8 cellular contexts compared by ENCODE assay signal in the genomic region with DNA sequence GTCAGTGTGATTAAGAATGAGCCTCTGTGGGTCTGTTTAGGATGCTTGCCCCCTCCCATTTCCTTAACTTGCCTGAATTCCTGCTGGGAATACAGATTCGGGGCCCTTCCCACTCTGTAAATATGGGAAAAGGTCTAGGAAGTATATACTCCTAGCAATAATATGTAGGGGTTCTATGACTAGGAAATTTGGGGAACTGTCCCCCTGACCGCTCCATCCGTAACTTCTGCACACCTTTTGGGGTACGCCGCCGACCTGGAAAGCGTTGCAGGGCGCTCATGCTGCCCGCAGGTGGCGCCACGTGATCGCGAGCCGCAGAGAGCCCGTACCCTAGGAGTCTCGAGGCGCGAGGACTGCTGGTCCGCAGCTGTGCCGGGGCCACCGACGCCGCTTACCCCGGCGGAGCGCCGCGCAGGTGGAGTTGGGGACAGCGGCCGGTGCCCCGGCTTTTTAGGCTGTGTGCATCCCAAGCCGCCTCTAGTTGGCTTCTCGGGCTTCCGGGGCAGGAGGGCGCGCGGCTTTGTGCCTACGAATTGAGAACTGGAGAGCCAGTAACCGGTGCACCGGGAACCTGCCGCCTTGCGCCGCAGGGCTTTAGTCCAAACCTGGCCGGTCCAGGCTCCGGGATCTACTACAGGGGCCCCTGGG. TPM values are rescaled to one million over a fixed set of nuclear protein-coding genes. Genes with fewer than 3 reads are reported as not detected.
DNase-seq lines count a peak whose midpoint lies in the region; ATAC-seq, FAIRE-seq and TF ChIP-seq lines count a peak whose summit lies in the region.

No MANE protein-coding gene starts in this region.

- TF ChIP-seq POLR2A in GM12892 (IDR thresholded peaks at IDR 0.05; ENCODE audit: low read depth, low read length) (no peak), breast epithelium (IDR thresholded peaks at IDR 0.05) (no peak)

- peak overlapping the region; percentile 77 for H3K4me3 ChIP-seq in WERI-Rb-1 (ENCODE audit: low read depth, low read length)
- peak overlapping the region; percentile 74 to 96 (median 95) for H3K4me3 ChIP-seq in breast epithelium
- peak overlapping the region; percentile 38 to 61 for H3K4me3 ChIP-seq in small intestine (ENCODE audit: low read depth in 1 of 2, low read length in 2 of 2)

- FAIRE-seq in GM12892 (lab: Jason Lieb, UNC) (peak; percentile 92), small intestine (lab: Jason Lieb, UNC) (no peak)

- DNase-seq in GM12892 (ENCODE audit: insufficient read length): peak; percentile 55
- peak; percentile 59 for DNase-seq in NCI-H1092 treated with DMSO at 0.1 percent for 48 hours (lab: John Stamatoyannopoulos, UW)
- peak; percentile 77 for DNase-seq in WERI-Rb-1
- DNase-seq in breast epithelium (ENCODE audit: low spot score in 2 of 2): peak; percentile 72 to 80
- DNase-seq in inferior parietal cortex (ENCODE audit: extremely low spot score): peak; percentile 81
- DNase-seq in small intestine: peak; percentile 73
- DNase-seq in NCI-H187 treated with DMSO at 0.1 percent for 48 hours (lab: John Stamatoyannopoulos, UW): no peak

- H3K27me3 ChIP-seq in WERI-Rb-1 (ENCODE audit: insufficient read depth, low read depth, severe bottlenecking) (no peaks in the 10 kb centered on the region), breast epithelium (no peaks in the 10 kb centered on the region), small intestine (ENCODE audit: control insufficient read depth in 2 of 2, insufficient read depth in 2 of 2, low read length in 2 of 2) (no peaks in the 10 kb centered on the region)

- peak overlapping the region; percentile 40 for H3K27ac ChIP-seq in WERI-Rb-1
- H3K27ac ChIP-seq in breast epithelium: peak overlapping the region; percentile 91
- peak overlapping the region; percentile 9 to 85 for H3K27ac ChIP-seq in small intestine (ENCODE audit: low read depth in 1 of 2, low read length in 1 of 2)

- H3K4me1 ChIP-seq in breast epithelium (peaks cover 0 to 19% of the 10 kb centered on the region in 2 donors), small intestine (ENCODE audit: control insufficient read depth in 2 of 2, insufficient read depth in 1 of 2, low read depth in 1 of 2, low read length in 1 of 2) (peaks cover 2 to 13% of the 10 kb centered on the region in 2 donors)

- H3K9me3 ChIP-seq in WERI-Rb-1 (ENCODE audit: severe bottlenecking): no peaks in the 10 kb centered on the region
- H3K9me3 ChIP-seq in breast epithelium: no peaks in the 10 kb centered on the region
- no peaks in the 10 kb centered on the region for H3K9me3 ChIP-seq in small intestine (ENCODE audit: control insufficient read depth, low read depth)

- TF ChIP-seq CTCF in WERI-Rb-1 (IDR thresholded peaks at IDR 0.05; ENCODE audit: low read depth, low read length) (peak; percentile 95), breast epithelium (IDR thresholded peaks at IDR 0.05) (peak; percentile 83 to 98 (median 95))

- 0 to 1% (median 1%) methylated on average over 45 of the region's 45 CpGs for WGBS in small intestine, 3 donors

- H3K36me3 ChIP-seq in WERI-Rb-1: no peaks in the 10 kb centered on the region
- no peaks in the 10 kb centered on the region for H3K36me3 ChIP-seq in breast epithelium
- no peaks in the 10 kb centered on the region for H3K36me3 ChIP-seq in small intestine (ENCODE audit: control insufficient read depth in 2 of 2, insufficient read depth in 2 of 2, low read length in 2 of 2)

- peak; percentile 28 for ATAC-seq in HG02623 (IDR thresholded peaks at IDR 0.05; ENCODE audit: unreplicated experiment)

- intact Hi-C loops in breast epithelium (cut with DNase I; ENCODE audit: low total_unique reads): loop anchor here (10.0 kb wide), 2 partner anchors 327 to 417 kb away; a partner anchor contains a TSS

RNA-seq across cellular contexts. Expression of a gene that starts 0.7 kb away (rescaled TPM):
- 3.8 TPM for polyA plus RNA-seq in GM12892 (2012; ENCODE audit: missing spikeins)
- total RNA-seq in breast epithelium: 1 to 10 TPM; 6.4 to 7.2 (median 6.7) TPM
- 1 to 10 TPM in 2 of 3 donors, under 1 TPM in 1; 0.45 to 3.3 (median 1.1) TPM for polyA plus RNA-seq in small intestine

RNA-seq across cellular contexts. Expression of a gene that starts 48.2 kb away (rescaled TPM):
- not detected for polyA plus RNA-seq in GM12892 (2012; ENCODE audit: missing spikeins)
- total RNA-seq in breast epithelium: 1 to 10 TPM; 3.7 to 5.6 (median 5.2) TPM
- polyA plus RNA-seq in small intestine: 1 to 10 TPM; 1.6 to 4.2 (median 3.1) TPM

Comparison
In these comparisons a context has a peak if more than half of its experiments do, and no peak if none do; other contexts are left out.
1. H3K27ac ChIP-seq: peak in every context shown above with its lines; median percentile 91 in breast epithelium; 47 in small intestine; 40 in WERI-Rb-1.